ENCODE assay signal across 11 cellular contexts in the genomic region with DNA sequence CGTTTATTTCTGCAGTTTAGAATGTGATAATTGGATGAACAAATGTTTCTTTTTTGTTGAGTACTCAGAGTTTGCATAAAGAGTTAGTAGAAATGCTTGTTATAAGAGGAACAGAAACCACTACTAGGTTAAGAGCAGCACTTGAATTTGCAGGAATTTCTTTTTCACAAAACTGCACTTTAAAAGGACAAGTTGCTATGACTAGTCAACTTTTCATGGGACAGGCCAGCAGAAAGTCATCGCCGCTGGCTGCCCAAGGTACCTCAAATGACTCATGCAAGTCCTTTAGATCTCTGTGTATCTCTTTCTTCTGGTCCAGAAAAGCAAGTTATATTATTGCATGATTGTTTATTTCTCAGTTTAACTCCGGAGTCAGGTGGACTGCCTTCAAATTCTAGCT.
DNase-seq lines count a peak whose midpoint lies in the region; ATAC-seq and TF ChIP-seq lines count a peak whose summit lies in the region.
"Had no signal": no experiment of that assay in that cellular context is flagged by ENCODE, and none has a peak within 500 bp of the region (broad histone marks: within the 10 kb centered on the region; RNA-seq: fewer than 3 reads in every experiment).

No MANE protein-coding gene starts in this region.

- H3K4me1 ChIP-seq in OCI-LY3 (ENCODE audit: low read length): peaks cover 14% of the 10 kb centered on the region
- H3K4me1 ChIP-seq in thyroid gland: peaks cover 51 to 60% of the 10 kb centered on the region in 2 donors
- no peaks in the 10 kb centered on the region for H3K4me1 ChIP-seq in vagina
- H3K4me1 ChIP-seq in osteoblast (ENCODE audit: insufficient read depth, low read length): peaks cover 11% of the 10 kb centered on the region

- H3K27me3 ChIP-seq in OCI-LY3 (ENCODE audit: low read depth, low read length) (no peaks in the 10 kb centered on the region), thyroid gland (no peaks in the 10 kb centered on the region), vagina (no peaks in the 10 kb centered on the region), osteoblast (ENCODE audit: insufficient read depth, low read length) (no peaks in the 10 kb centered on the region)

- H3K9ac ChIP-seq in OCI-LY3 (ENCODE audit: low read length): no peak overlapping the region

- H2AFZ ChIP-seq in OCI-LY3 (ENCODE audit: low read depth, low read length) (0 out of 2 replicates have a peak overlapping the region, but pooled peaks have one; percentile 46), osteoblast (ENCODE audit: low read length) (no peak overlapping the region)

- H4K20me1 ChIP-seq in OCI-LY3 (ENCODE audit: insufficient read depth, low read length): no peaks in the 10 kb centered on the region
- H4K20me1 ChIP-seq in osteoblast (ENCODE audit: insufficient read depth, low read length): no peaks in the 10 kb centered on the region

- H3K4me2 ChIP-seq in OCI-LY3 (ENCODE audit: low read length): peak overlapping the region; percentile 76
- no peak overlapping the region for H3K4me2 ChIP-seq in osteoblast (ENCODE audit: insufficient read depth, low read length)

- H3K36me3 ChIP-seq in OCI-LY3 (replicated peaks; ENCODE audit: low read depth, low read length) (no peaks in the 10 kb centered on the region), thyroid gland (no peaks in the 10 kb centered on the region), vagina (no peaks in the 10 kb centered on the region), osteoblast (ENCODE audit: insufficient read depth, low read length) (no peaks in the 10 kb centered on the region)

- no peak overlapping the region for H3K27ac ChIP-seq in OCI-LY3 (ENCODE audit: low read length)
- H3K27ac ChIP-seq in thyroid gland: peak overlapping the region; percentile 63 to 86 (median 77)
- H3K27ac ChIP-seq in vagina: no peak overlapping the region
- no peak overlapping the region for H3K27ac ChIP-seq in osteoblast (ENCODE audit: low read depth, low read length)
- H3K27ac ChIP-seq: 22Rv1 had no signal

- peak; percentile 77 for ATAC-seq in HG02870 (IDR thresholded peaks at IDR 0.05; ENCODE audit: unreplicated experiment)

- no peak for TF ChIP-seq POLR2A in thyroid gland (IDR thresholded peaks at IDR 0.05)
- TF ChIP-seq POLR2A in vagina (IDR thresholded peaks at IDR 0.05): no peak

- H3K9me3 ChIP-seq in OCI-LY3 (ENCODE audit: insufficient read depth, low read length): no peaks in the 10 kb centered on the region
- H3K9me3 ChIP-seq in thyroid gland: no peaks in the 10 kb centered on the region
- no peaks in the 10 kb centered on the region for H3K9me3 ChIP-seq in vagina
- H3K9me3 ChIP-seq in osteoblast (ENCODE audit: low read depth, low read length): no peaks in the 10 kb centered on the region

- TF ChIP-seq CTCF in OCI-LY3 (IDR thresholded peaks at IDR 0.05; ENCODE audit: low read depth, low read length): no peak
- no peak for TF ChIP-seq CTCF in thyroid gland (IDR thresholded peaks at IDR 0.05)
- no peak for TF ChIP-seq CTCF in vagina (IDR thresholded peaks at IDR 0.05)
- TF ChIP-seq CTCF in osteoblast (IDR thresholded peaks at IDR 0.05; ENCODE audit: extremely low read depth, low read depth, low read length): no peak

- intact Hi-C loops in thyroid gland (cut with DNase I): no loop called here
- intact Hi-C loops in vagina (cut with DNase I): no loop called here

- 32 to 46% methylated on average over 4 of the region's 4 CpGs for WGBS in thyroid gland, 2 donors

- no peaks in the 10 kb centered on the region for H3K79me2 ChIP-seq in OCI-LY3 (ENCODE audit: low read length)
- no peaks in the 10 kb centered on the region for H3K79me2 ChIP-seq in osteoblast (ENCODE audit: insufficient read depth, low read length)

- H3K4me3 ChIP-seq in OCI-LY3 (ENCODE audit: low read length) (peak overlapping the region; percentile 55), thyroid gland (replicated peaks in 1 of 3) (no peak overlapping the region), vagina (no peak overlapping the region), osteoblast (ENCODE audit: insufficient read depth, low read length) (no peak overlapping the region)

- DNase-seq in DMS53 (lab: John Stamatoyannopoulos, UW) (peak; percentile 28), DMS53 treated with DMSO at 0.1 percent for 48 hours (lab: John Stamatoyannopoulos, UW; ENCODE audit: unreplicated experiment) (no peak), thyroid gland (peak; percentile 84 to 85), vagina (ENCODE audit: extremely low spot score in 2 of 2) (no peak), NCI-H128 (lab: John Stamatoyannopoulos, UW; ENCODE audit: unreplicated experiment) (no peak), osteoblast (ENCODE audit: insufficient read length, low spot score, missing footprints) (no peak)
- DNase-seq: dermis blood vessel endothelial cell, NCI-H526 had no signal

Comparison
In these comparisons a context has a peak if more than half of its experiments do, and no peak if none do; other contexts are left out.
1. DNase-seq: peak in DMS53 (single experiment) and thyroid gland (2 of 2); none in DMS53 treated with DMSO at 0.1 percent for 48 hours (single experiment), vagina (0 of 2), NCI-H128 (single experiment) and osteoblast (single experiment).
2. H3K27ac ChIP-seq: peak in thyroid gland (3 of 3); none in OCI-LY3 (single experiment), vagina (single experiment) and osteoblast (single experiment).